ENCODE assay signal across 8 cellular contexts in genomic region chr1:89363196-89363595, GRCh38. TPM values are rescaled to one million over a fixed set of nuclear protein-coding genes. Genes with fewer than 3 reads are reported as not detected.
A peak's percentile ranks its signal among the peaks of the same experiment; 100 is the strongest.
DNase-seq lines count a peak whose midpoint lies in the region; ATAC-seq, FAIRE-seq and TF ChIP-seq lines count a peak whose summit lies in the region.

No MANE protein-coding gene starts in this region.

- H3K27ac ChIP-seq in kidney (ENCODE audit: low read depth in 2 of 2, low read length in 2 of 2) = no peak overlapping the region

- peaks cover 12 to 14% of the 10 kb centered on the region in 2 donors for H3K4me1 Mint-ChIP-seq in effector memory CD8-positive, alpha-beta T cell (ENCODE audit: low read depth in 2 of 2)
- peaks cover 1% of the 10 kb centered on the region for H3K4me1 Mint-ChIP-seq in progenitor cell of endocrine pancreas (ENCODE audit: low read depth)

- no peaks in the 10 kb centered on the region for H3K36me3 Mint-ChIP-seq in effector memory CD8-positive, alpha-beta T cell (ENCODE audit: insufficient read depth)
- H3K36me3 Mint-ChIP-seq in progenitor cell of endocrine pancreas (ENCODE audit: insufficient read depth) = no peaks in the 10 kb centered on the region

- no peak overlapping the region for H3K4me3 Mint-ChIP-seq in effector memory CD8-positive, alpha-beta T cell
- no peak overlapping the region for H3K4me3 Mint-ChIP-seq in progenitor cell of endocrine pancreas (ENCODE audit: low read depth)

- H3K9me3 Mint-ChIP-seq in effector memory CD8-positive, alpha-beta T cell = no peaks in the 10 kb centered on the region
- no peaks in the 10 kb centered on the region for H3K9me3 Mint-ChIP-seq in progenitor cell of endocrine pancreas (ENCODE audit: low read depth)

- H3K4me1 ChIP-seq in kidney (ENCODE audit: control insufficient read depth in 1 of 2, insufficient read depth in 1 of 2, low read depth in 1 of 2, low read length in 2 of 2) = no peaks in the 10 kb centered on the region

- no peaks in the 10 kb centered on the region for H3K27me3 Mint-ChIP-seq in effector memory CD8-positive, alpha-beta T cell
- peaks cover 71% of the 10 kb centered on the region for H3K27me3 Mint-ChIP-seq in progenitor cell of endocrine pancreas

- ATAC-seq in GM19467 (IDR thresholded peaks at IDR 0.05; ENCODE audit: unreplicated experiment) = peak; percentile 71
- ATAC-seq in HG03378 (IDR thresholded peaks at IDR 0.05; ENCODE audit: unreplicated experiment) = peak; percentile 96
- ATAC-seq in effector memory CD8-positive, alpha-beta T cell (replicated peaks) = peak; percentile 42

- no peaks in the 10 kb centered on the region for H3K36me3 ChIP-seq in kidney (ENCODE audit: control insufficient read depth in 1 of 2, insufficient read depth in 2 of 2, low read length in 2 of 2)

- no peak overlapping the region for H3K4me3 ChIP-seq in GM12865 (ENCODE audit: low read depth, low read length)
- no peak overlapping the region for H3K4me3 ChIP-seq in kidney (ENCODE audit: low read length in 2 of 2)

- H3K27ac Mint-ChIP-seq in effector memory CD8-positive, alpha-beta T cell = peak overlapping the region; percentile 45 to 92
- H3K27ac Mint-ChIP-seq in progenitor cell of endocrine pancreas = no peak overlapping the region

- H3K9me3 ChIP-seq in kidney (ENCODE audit: control insufficient read depth in 1 of 2, low read length in 2 of 2) = no peaks in the 10 kb centered on the region

- TF ChIP-seq CTCF in GM12865 (IDR thresholded peaks at IDR 0.05; ENCODE audit: insufficient read depth, low read depth, low read length, missing control alignments) (no peak), kidney (IDR thresholded peaks at IDR 0.05; ENCODE audit: borderline replicate concordance, extremely low read depth, insufficient read depth) (no peak), progenitor cell of endocrine pancreas (IDR thresholded peaks at IDR 0.05; ENCODE audit: unreplicated experiment) (no peak)

- peak; percentile 65 for DNase-seq in GM12865 (ENCODE audit: low read depth)
- DNase-seq in effector memory CD8-positive, alpha-beta T cell = no peak
- no peak for DNase-seq in kidney
- DNase-seq in progenitor cell of endocrine pancreas (ENCODE audit: low spot score, unreplicated experiment) = no peak
- DNase-seq in NCI-H446 treated with DMSO at 0.1 percent for 48 hours (lab: John Stamatoyannopoulos, UW) = no peak
- DNase-seq in stimulated activated CD4-positive, alpha-beta T cell treated with anti-CD3 and anti-CD28 coated beads, Interleukin-2, amount 100 ng/mL, for 48 hours = no peak

- H3K9ac ChIP-seq in kidney (ENCODE audit: low read length in 2 of 2) = no peak overlapping the region

- intact Hi-C loops in kidney (cut with DNase I) = no loop called here

- FAIRE-seq in kidney (lab: Jason Lieb, UNC) = no peak

RNA-seq across cellular contexts. Expression of gene GBP6, which starts 0.7 kb away (rescaled TPM):
- total RNA-seq in kidney (not detected), progenitor cell of endocrine pancreas (not detected in 2 replicates)
- not detected for polyA plus RNA-seq in kidney (ENCODE audit: insufficient read depth, low read depth, low replicate concordance)

Comparison
In these comparisons a context has a peak if more than half of its experiments do, and no peak if none do; other contexts are left out.
1. ATAC-seq: peak in every context shown above with its lines; median percentile 96 in HG03378; 71 in GM19467; 42 in effector memory CD8-positive, alpha-beta T cell.